In genomic region chr19:2678948-2679347, GRCh38 we compare ENCODE assay signal across 5 cellular contexts. TPM values are rescaled to one million over a fixed set of nuclear protein-coding genes. Genes with fewer than 3 reads are reported as not detected.
"Had no signal": no experiment of that assay in that cellular context is flagged by ENCODE, and none has a peak within 500 bp of the region (broad histone marks: within the 10 kb centered on the region; RNA-seq: fewer than 3 reads in every experiment).

No MANE protein-coding gene starts in this region.

RNA-seq across cellular contexts. Expression of gene GNG7, which starts 23.5 kb away (rescaled TPM):
- total RNA-seq: fibroblast of villous mesenchyme had no signal

RNA-seq across cellular contexts. Expression of gene DIRAS1, which starts 42.2 kb away (rescaled TPM):
- total RNA-seq: activated CD4-positive, alpha-beta memory T cell treated with anti-CD3 and anti-CD28 coated beads, Interleukin-2, amount 10 ng/mL, durations not matched to agents 7 days and 5 days; activated CD4-positive, alpha-beta T cell treated with anti-CD3 and anti-CD28 coated beads, Interleukin-2, amount 10 ng/mL, durations not matched to agents 7 days and 5 days; activated naive CD8-positive, alpha-beta T cell treated with anti-CD3 and anti-CD28 coated beads, Interleukin-2, amount 10 ng/mL, durations not matched to agents 7 days and 5 days; T-helper 1 cell treated with Interleukin-12 subunit alpha and Interleukin-12 subunit beta and Interleukin-4 antibody, amounts not matched to agents 30 ng/mL and 1 ng/mL, for 36 hours had no signal
